In the genomic region with DNA sequence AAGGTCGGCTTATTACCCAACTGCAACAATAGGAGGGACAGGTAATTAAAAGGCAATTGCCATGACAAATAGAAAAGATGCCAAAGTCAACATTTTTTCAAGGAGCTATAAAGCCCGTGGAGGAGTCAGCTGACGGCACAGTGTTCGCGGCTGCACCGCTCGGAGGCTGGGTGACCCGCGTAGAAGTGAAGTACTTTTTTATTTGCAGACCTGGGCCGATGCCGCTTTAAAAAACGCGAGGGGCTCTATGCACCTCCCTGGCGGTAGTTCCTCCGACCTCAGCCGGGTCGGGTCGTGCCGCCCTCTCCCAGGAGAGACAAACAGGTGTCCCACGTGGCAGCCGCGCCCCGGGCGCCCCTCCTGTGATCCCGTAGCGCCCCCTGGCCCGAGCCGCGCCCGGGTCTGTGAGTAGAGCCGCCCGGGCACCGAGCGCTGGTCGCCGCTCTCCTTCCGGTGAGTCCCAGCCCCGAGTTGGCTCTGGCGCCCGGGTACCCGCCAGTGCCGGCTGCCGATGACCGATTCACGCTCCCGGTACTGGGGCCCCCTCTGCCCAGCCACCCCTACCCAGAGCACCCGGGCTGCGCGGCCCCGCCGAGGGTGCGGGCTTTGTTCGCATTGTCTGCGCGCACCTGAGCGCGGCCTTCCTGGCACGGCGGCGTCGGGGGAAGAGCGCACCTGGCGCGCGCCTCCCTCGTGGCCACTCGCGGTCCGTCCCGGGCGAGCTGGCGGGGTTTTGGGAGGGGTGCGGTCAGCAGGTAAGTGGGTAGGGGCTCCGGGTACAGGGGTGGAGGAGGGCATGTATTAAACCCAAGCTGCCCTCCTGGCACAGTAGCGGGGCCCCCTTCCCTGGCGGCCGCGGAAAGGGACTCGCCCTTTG, we compare ENCODE assay signal across 1 cellular context.
TF ChIP-seq lines count a peak whose summit lies in the region.

TSS of gene VWA2 (plus strand) at position 138 of the 877 bp plus-strand sequence. CDS start 9,460 bp downstream, outside the sequence.

TF ChIP-seq in HepG2, 621 proteins besides CTCF, POLR2A, EP300 and RAD21 (continued from another document):
- no peak for TF ChIP-seq ZNF34 (CRISPR knock-in tag; IDR thresholded peaks at IDR 0.05; ENCODE audit: borderline replicate concordance)
- TF ChIP-seq GMEB1 (CRISPR knock-in tag; IDR thresholded peaks at IDR 0.05; ENCODE audit: borderline replicate concordance), result no peak
- no peak for TF ChIP-seq CCDC6 (CRISPR knock-in tag; IDR thresholded peaks at IDR 0.05)
- TF ChIP-seq AKAP8 (CRISPR knock-in tag; IDR thresholded peaks at IDR 0.05), result no peak
- no peak for TF ChIP-seq KDM1A (CRISPR knock-in tag; IDR thresholded peaks at IDR 0.05)
- TF ChIP-seq SNAI1 (CRISPR knock-in tag; IDR thresholded peaks at IDR 0.05; ENCODE audit: borderline replicate concordance), result no peak
- peak; percentile 20; the same call in 1 of the 2 replicates for TF ChIP-seq SAP130 (CRISPR knock-in tag; IDR thresholded peaks at IDR 0.05; ENCODE audit: low read depth)
- TF ChIP-seq KLF16 (CRISPR knock-in tag; IDR thresholded peaks at IDR 0.05), result no peak
- TF ChIP-seq MTF2 (CRISPR knock-in tag; IDR thresholded peaks at IDR 0.05; ENCODE audit: borderline replicate concordance), result peak; percentile 30; the same call in 1 of the 2 replicates
- TF ChIP-seq ZNF451 (CRISPR knock-in tag; IDR thresholded peaks at IDR 0.05), result no peak
- TF ChIP-seq BORCS8-MEF2B (CRISPR knock-in tag; IDR thresholded peaks at IDR 0.05), result no peak
- TF ChIP-seq EZH2 (conservative IDR thresholded peaks at IDR 0.05; ENCODE audit: low read depth, low read length), result peak; percentile 88; the same call in 1 of the 2 replicates
- no peak for TF ChIP-seq ZNF124 (CRISPR knock-in tag; IDR thresholded peaks at IDR 0.05)
- TF ChIP-seq, protein P1, sequence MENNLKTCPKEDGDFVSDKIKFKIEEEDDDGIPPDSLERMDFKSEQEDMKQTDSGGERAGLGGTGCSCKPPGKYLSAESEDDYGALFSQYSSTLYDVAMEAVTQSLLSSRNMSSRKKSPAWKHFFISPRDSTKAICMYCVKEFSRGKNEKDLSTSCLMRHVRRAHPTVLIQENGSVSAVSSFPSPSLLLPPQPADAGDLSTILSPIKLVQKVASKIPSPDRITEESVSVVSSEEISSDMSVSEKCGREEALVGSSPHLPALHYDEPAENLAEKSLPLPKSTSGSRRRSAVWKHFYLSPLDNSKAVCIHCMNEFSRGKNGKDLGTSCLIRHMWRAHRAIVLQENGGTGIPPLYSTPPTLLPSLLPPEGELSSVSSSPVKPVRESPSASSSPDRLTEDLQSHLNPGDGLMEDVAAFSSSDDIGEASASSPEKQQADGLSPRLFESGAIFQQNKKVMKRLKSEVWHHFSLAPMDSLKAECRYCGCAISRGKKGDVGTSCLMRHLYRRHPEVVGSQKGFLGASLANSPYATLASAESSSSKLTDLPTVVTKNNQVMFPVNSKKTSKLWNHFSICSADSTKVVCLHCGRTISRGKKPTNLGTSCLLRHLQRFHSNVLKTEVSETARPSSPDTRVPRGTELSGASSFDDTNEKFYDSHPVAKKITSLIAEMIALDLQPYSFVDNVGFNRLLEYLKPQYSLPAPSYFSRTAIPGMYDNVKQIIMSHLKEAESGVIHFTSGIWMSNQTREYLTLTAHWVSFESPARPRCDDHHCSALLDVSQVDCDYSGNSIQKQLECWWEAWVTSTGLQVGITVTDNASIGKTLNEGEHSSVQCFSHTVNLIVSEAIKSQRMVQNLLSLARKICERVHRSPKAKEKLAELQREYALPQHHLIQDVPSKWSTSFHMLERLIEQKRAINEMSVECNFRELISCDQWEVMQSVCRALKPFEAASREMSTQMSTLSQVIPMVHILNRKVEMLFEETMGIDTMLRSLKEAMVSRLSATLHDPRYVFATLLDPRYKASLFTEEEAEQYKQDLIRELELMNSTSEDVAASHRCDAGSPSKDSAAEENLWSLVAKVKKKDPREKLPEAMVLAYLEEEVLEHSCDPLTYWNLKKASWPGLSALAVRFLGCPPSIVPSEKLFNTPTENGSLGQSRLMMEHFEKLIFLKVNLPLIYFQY (CRISPR knock-in tag; IDR thresholded peaks at IDR 0.05; ENCODE audit: borderline replicate concordance), result no peak
- TF ChIP-seq ZBTB1 (CRISPR knock-in tag; IDR thresholded peaks at IDR 0.05; ENCODE audit: borderline replicate concordance), result no peak
- TF ChIP-seq CBX2 (IDR thresholded peaks at IDR 0.05; ENCODE audit: low read depth, low read length), result no peak
- no peak for TF ChIP-seq CBX2 (CRISPR knock-in tag; IDR thresholded peaks at IDR 0.05; ENCODE audit: low read depth)
- no peak for TF ChIP-seq REL (CRISPR knock-in tag; conservative IDR thresholded peaks at IDR 0.05)
- no peak for TF ChIP-seq FOSL2 (CRISPR knock-in tag; IDR thresholded peaks at IDR 0.05)
- TF ChIP-seq ZNF24 (IDR thresholded peaks at IDR 0.05), result no peak
- TF ChIP-seq, protein P2, sequence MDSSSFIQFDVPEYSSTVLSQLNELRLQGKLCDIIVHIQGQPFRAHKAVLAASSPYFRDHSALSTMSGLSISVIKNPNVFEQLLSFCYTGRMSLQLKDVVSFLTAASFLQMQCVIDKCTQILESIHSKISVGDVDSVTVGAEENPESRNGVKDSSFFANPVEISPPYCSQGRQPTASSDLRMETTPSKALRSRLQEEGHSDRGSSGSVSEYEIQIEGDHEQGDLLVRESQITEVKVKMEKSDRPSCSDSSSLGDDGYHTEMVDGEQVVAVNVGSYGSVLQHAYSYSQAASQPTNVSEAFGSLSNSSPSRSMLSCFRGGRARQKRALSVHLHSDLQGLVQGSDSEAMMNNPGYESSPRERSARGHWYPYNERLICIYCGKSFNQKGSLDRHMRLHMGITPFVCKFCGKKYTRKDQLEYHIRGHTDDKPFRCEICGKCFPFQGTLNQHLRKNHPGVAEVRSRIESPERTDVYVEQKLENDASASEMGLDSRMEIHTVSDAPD (CRISPR knock-in tag; IDR thresholded peaks at IDR 0.05), result no peak
- TF ChIP-seq ZNF224 (CRISPR knock-in tag; IDR thresholded peaks at IDR 0.05), result no peak
- TF ChIP-seq SP4 (CRISPR knock-in tag; IDR thresholded peaks at IDR 0.05), result no peak
- no peak for TF ChIP-seq ARID4A (CRISPR knock-in tag; IDR thresholded peaks at IDR 0.05; ENCODE audit: borderline replicate concordance)
- no peak for TF ChIP-seq ZFX (CRISPR knock-in tag; IDR thresholded peaks at IDR 0.05; ENCODE audit: low read depth)
- TF ChIP-seq CEBPZ (IDR thresholded peaks at IDR 0.05; ENCODE audit: low read length), result no peak
- TF ChIP-seq POGZ (CRISPR knock-in tag; IDR thresholded peaks at IDR 0.05), result no peak
- 0 out of 2 replicates have a peak, but pooled peaks have one; percentile 22 for TF ChIP-seq DMAP1 (CRISPR knock-in tag; IDR thresholded peaks at IDR 0.05)
- no peak for TF ChIP-seq ZNF619 (CRISPR knock-in tag; IDR thresholded peaks at IDR 0.05)
- TF ChIP-seq ZNF256 (CRISPR knock-in tag; conservative IDR thresholded peaks at IDR 0.05), result no peak
- TF ChIP-seq ZNF570 (CRISPR knock-in tag; IDR thresholded peaks at IDR 0.05; ENCODE audit: borderline replicate concordance), result no peak
- no peak for TF ChIP-seq ASH2L (IDR thresholded peaks at IDR 0.05; ENCODE audit: insufficient read length, low read depth, low read length)
